35 cellular contexts compared by ENCODE assay signal in the genomic region with DNA sequence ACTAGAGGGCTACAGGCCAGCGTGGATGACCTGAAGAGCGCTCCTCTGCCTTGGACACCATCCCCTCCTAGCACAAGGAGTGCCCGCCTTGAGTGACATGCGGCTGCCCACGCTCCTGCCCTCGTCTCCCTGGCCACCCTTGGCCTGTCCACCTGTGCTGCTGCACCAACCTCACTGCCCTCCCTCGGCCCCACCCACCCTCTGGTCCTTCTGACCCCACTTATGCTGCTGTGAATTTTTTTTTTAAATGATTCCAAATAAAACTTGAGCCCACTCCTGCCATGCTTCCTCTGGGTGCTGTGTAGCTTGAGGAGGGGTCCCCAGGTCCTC. TPM values are rescaled to one million over a fixed set of nuclear protein-coding genes. Genes with fewer than 3 reads are reported as not detected.
"Had no signal": no experiment of that assay in that cellular context is flagged by ENCODE, and none has a peak within 500 bp of the region (broad histone marks: within the 10 kb centered on the region; RNA-seq: fewer than 3 reads in every experiment).

No MANE protein-coding gene starts in this region.

- ATAC-seq: activated naive CD8-positive, alpha-beta T cell treated with anti-CD3 and anti-CD28 coated beads, Interleukin-2, amount 50 U/mL, for 24 hours; activated T-helper 17 cell treated with anti-CD3 and anti-CD28 coated beads, Interleukin-2, amount 50 U/mL, for 72 hours; heart right ventricle; left lung; naive thymus-derived CD4-positive, alpha-beta T cell; right cardiac atrium; stimulated activated effector memory CD8-positive, alpha-beta T cell treated with anti-CD3 and anti-CD28 coated beads, Interleukin-12 subunit alpha, Interleukin-12 subunit beta, amount 100 ng/mL, for 72 hours; stimulated activated naive CD8-positive, alpha-beta T cell treated with anti-CD3 and anti-CD28 coated beads, Interleukin-15, amount 100 ng/mL, for 72 hours; T-helper 17 cell had no signal

- H3K9me3 ChIP-seq: breast epithelium, esophagus squamous epithelium, heart right ventricle, left lung, tibial nerve had no signal

- H3K4me1 ChIP-seq: parathyroid adenoma had no signal

- H3K36me3 ChIP-seq: breast epithelium, esophagus squamous epithelium, left lung, tibial nerve had no signal

- H3K27ac ChIP-seq: breast epithelium, heart right ventricle, left lung, parathyroid adenoma had no signal

- H3K27me3 ChIP-seq: breast epithelium, esophagus squamous epithelium, tibial nerve had no signal

- FAIRE-seq: colon had no signal

- H2AFZ ChIP-seq: parathyroid adenoma had no signal

- H3K4me3 ChIP-seq: breast epithelium, esophagus squamous epithelium, heart right ventricle, left lung, tibial nerve had no signal

- DNase-seq: activated CD4-positive, alpha-beta T cell treated with anti-CD3 and anti-CD28 coated beads, Interleukin-2, amount 10 ng/mL, durations not matched to agents 24 days and 14 days; activated CD4-positive, CD25-positive, alpha-beta regulatory T cell treated with anti-CD3 and anti-CD28 coated beads, Interleukin-2, amount 50 U/mL, for 72 hours; activated CD8-positive, alpha-beta memory T cell treated with anti-CD3 and anti-CD28 coated beads, Interleukin-2, amount 50 U/mL, for 4 hours; dermis blood vessel endothelial cell; effector CD4-positive, alpha-beta T cell; esophagus squamous epithelium; foreskin melanocyte; heart right ventricle; left lung; naive thymus-derived CD4-positive, alpha-beta T cell; nucleus accumbens; stimulated activated CD4-positive, alpha-beta T cell treated with anti-CD3 and anti-CD28 coated beads, Interleukin-12 subunit alpha, Interleukin-12 subunit beta, amount 100 ng/mL, for 4 hours; stimulated activated CD4-positive, alpha-beta T cell treated with anti-CD3 and anti-CD28 coated beads, Interleukin-4, amount 100 ng/mL, for 24 hours; substantia nigra; T-helper 17 cell; T1000 had no signal

- H3K79me2 ChIP-seq: parathyroid adenoma had no signal

- H3K9ac ChIP-seq: parathyroid adenoma had no signal

RNA-seq across cellular contexts. Expression of a gene that starts 4.5 kb away (rescaled TPM):
- total RNA-seq: activated CD4-positive, alpha-beta memory T cell treated with anti-CD3 and anti-CD28 coated beads for 36 hours; activated CD8-positive, alpha-beta memory T cell treated with anti-CD3 and anti-CD28 coated beads for 36 hours; activated T-helper 17 cell treated with anti-CD3 and anti-CD28 coated beads, Interleukin-2, amount 50 U/mL, for 72 hours; kidney epithelial cell; T-helper 17 cell had no signal
- polyA plus RNA-seq: naive thymus-derived CD4-positive, alpha-beta T cell had no signal

RNA-seq across cellular contexts. Expression of a gene that starts 5.3 kb away (rescaled TPM):
- total RNA-seq: activated CD4-positive, alpha-beta memory T cell treated with anti-CD3 and anti-CD28 coated beads for 36 hours; activated CD4-positive, alpha-beta T cell treated with anti-CD3 and anti-CD28 coated beads, Interleukin-2, amount 10 ng/mL, durations not matched to agents 24 days and 14 days; activated CD8-positive, alpha-beta memory T cell treated with anti-CD3 and anti-CD28 coated beads for 36 hours; activated T-helper 17 cell treated with anti-CD3 and anti-CD28 coated beads, Interleukin-2, amount 50 U/mL, for 72 hours; kidney epithelial cell; mesothelial cell of epicardium had no signal
- polyA plus RNA-seq: neural cell had no signal

RNA-seq across cellular contexts. Expression of a gene that starts 5.5 kb away (rescaled TPM):
- total RNA-seq: activated CD4-positive, alpha-beta memory T cell treated with anti-CD3 and anti-CD28 coated beads for 36 hours; activated CD4-positive, alpha-beta T cell treated with anti-CD3 and anti-CD28 coated beads, Interleukin-2, amount 10 ng/mL, durations not matched to agents 24 days and 14 days; activated CD8-positive, alpha-beta memory T cell treated with anti-CD3 and anti-CD28 coated beads for 36 hours had no signal

RNA-seq across cellular contexts. Expression of a gene that starts 57.1 kb away (rescaled TPM):
- total RNA-seq: activated CD4-positive, alpha-beta memory T cell treated with anti-CD3 and anti-CD28 coated beads for 36 hours; activated CD4-positive, alpha-beta T cell treated with anti-CD3 and anti-CD28 coated beads, Interleukin-2, amount 10 ng/mL, durations not matched to agents 24 days and 14 days; activated CD8-positive, alpha-beta memory T cell treated with anti-CD3 and anti-CD28 coated beads for 36 hours; activated T-helper 17 cell treated with anti-CD3 and anti-CD28 coated beads, Interleukin-2, amount 50 U/mL, for 72 hours; breast epithelium; dermis blood vessel endothelial cell; glomerular endothelial cell; heart right ventricle; kidney epithelial cell; left lung; lung microvascular endothelial cell; mesothelial cell of epicardium; naive thymus-derived CD4-positive, alpha-beta T cell; pulmonary artery endothelial cell; right cardiac atrium; skeletal muscle tissue; T-helper 17 cell; tibial nerve; urinary bladder had no signal
- polyA plus RNA-seq: heart right ventricle; naive thymus-derived CD4-positive, alpha-beta T cell; neural cell; right cardiac atrium; urinary bladder had no signal
